28 cellular contexts compared by ENCODE assay signal in the genomic region with DNA sequence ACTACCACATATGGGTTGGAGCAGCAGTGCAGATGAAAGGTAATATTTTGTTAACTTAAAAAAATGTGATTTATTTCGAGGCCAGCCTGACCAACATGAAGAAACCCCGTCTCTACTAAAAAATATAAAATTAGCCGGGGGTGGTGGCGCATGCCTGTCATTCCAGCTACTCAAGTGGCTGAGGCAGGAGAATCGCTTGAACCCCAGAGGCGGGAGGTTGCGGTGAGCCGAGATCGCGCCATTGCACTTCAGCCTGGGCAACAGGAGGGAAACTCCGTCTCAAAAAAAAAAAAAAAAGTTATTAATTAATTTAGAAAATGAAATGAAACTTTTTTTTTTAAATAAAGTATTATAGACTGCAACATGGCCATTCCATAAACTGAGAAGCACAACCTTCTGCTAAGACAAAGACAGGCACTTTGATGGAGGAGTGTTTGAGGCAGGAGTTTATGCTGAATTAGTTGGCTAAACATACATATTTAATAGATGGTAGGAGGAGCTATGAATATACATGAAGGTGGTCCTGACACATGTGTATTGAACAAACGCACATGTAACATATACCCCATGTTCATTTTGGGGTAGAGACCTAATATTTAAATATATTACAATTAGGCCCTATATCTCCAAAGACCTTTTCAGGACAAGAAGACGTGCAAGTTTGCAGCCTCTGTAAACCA.
"Had no signal": no experiment of that assay in that cellular context is flagged by ENCODE, and none has a peak within 500 bp of the region (broad histone marks: within the 10 kb centered on the region; RNA-seq: fewer than 3 reads in every experiment).

No MANE protein-coding gene starts in this region.

- FAIRE-seq: pancreas had no signal

- H3K27ac ChIP-seq: neutrophil, pancreas, psoas muscle, skin epidermis, spleen, suprapubic skin, testis, tibial artery, transverse colon, upper lobe of right lung, uterus had no signal

- H3K4me2 ChIP-seq: smooth muscle cell had no signal

- H3K9me3 ChIP-seq: neutrophil, pancreas, psoas muscle, suprapubic skin, testis, tibial artery, transverse colon, upper lobe of right lung, uterus had no signal

- DNase-seq: naive thymus-derived CD8-positive, alpha-beta T cell; nephron progenitor cell; nucleus accumbens; pancreas; psoas muscle; spleen; stimulated activated CD4-positive, alpha-beta T cell treated with anti-CD3 and anti-CD28 coated beads, Interleukin-12 subunit alpha, Interleukin-12 subunit beta, amount 100 ng/mL, for 4 hours; stimulated activated CD4-positive, alpha-beta T cell treated with anti-CD3 and anti-CD28 coated beads, Interleukin-1b, Interleukin-23, amount 100 ng/mL, for 48 hours; stimulated activated CD4-positive, alpha-beta T cell treated with anti-CD3 and anti-CD28 coated beads, Interleukin-4, amount 100 ng/mL, for 1 hour; stimulated activated CD4-positive, alpha-beta T cell treated with anti-CD3 and anti-CD28 coated beads, Interleukin-4, amount 100 ng/mL, for 4 hours; stimulated activated CD8-positive, alpha-beta memory T cell treated with anti-CD3 and anti-CD28 coated beads, Interleukin-4, amount 100 ng/mL, for 48 hours; stimulated activated naive CD4-positive, alpha-beta T cell; stimulated activated naive CD8-positive, alpha-beta T cell treated with anti-CD3 and anti-CD28 coated beads, Interleukin-15, amount 100 ng/mL, for 72 hours; stimulated activated naive CD8-positive, alpha-beta T cell treated with anti-CD3 and anti-CD28 coated beads, Interleukin-15, Interleukin-2, amounts not matched to agents 100 U/mL and 50 U/mL, for 24 hours; substantia nigra; testis; tibial artery; transverse colon; upper lobe of right lung; uterus had no signal

- H3K36me3 ChIP-seq: neutrophil, pancreas, spleen, suprapubic skin, tibial artery, transverse colon, upper lobe of right lung, uterus had no signal

- H3K4me1 ChIP-seq: pancreas, psoas muscle, spleen, suprapubic skin, testis, tibial artery, transverse colon, upper lobe of right lung, uterus had no signal

- H3K27me3 ChIP-seq: neutrophil, pancreas, spleen, suprapubic skin, testis, tibial artery, transverse colon, upper lobe of right lung, uterus had no signal

- ATAC-seq: naive thymus-derived CD8-positive, alpha-beta T cell; natural killer cell treated with Interleukin-12 subunit alpha and Interleukin-12 subunit beta and Interleukin-15 and Interleukin-18, amount 100 ng/mL, for 72 hours; pancreas; psoas muscle; right cardiac atrium; sciatic nerve; stimulated activated memory B cell treated with anti-CD40 and anti-IgM and Interleukin-4, amounts not matched to agents 10 μg/mL and 1 μg/mL and 100 μg/mL, for 72 hours; stimulated activated naive CD8-positive, alpha-beta T cell treated with anti-CD3 and anti-CD28 coated beads, Interleukin-15, amount 100 ng/mL, for 72 hours; stimulated activated naive CD8-positive, alpha-beta T cell treated with anti-CD3 and anti-CD28 coated beads, Interleukin-15, Interleukin-2, amounts not matched to agents 100 U/mL and 50 U/mL, for 24 hours; upper lobe of right lung had no signal

- H3K4me3 ChIP-seq: pancreas, psoas muscle, skin epidermis, smooth muscle cell, spleen, suprapubic skin, testis, tibial artery, transverse colon, upper lobe of right lung, uterus had no signal
